Comparison of ENCODE assay signal across 1 cellular context in genomic region chrX:14073158-14073557, GRCh38.
TF ChIP-seq lines count a peak whose summit lies in the region.

No MANE protein-coding gene starts in this region.

TF ChIP-seq in GM23338, 12 proteins besides CTCF, POLR2A, EP300 and RAD21 (continued from another document):
- TF ChIP-seq ZNF462 (CRISPR knock-in tag; IDR thresholded peaks at IDR 0.05): no peak
